Comparison of ENCODE assay signal across 27 cellular contexts in genomic region chr19:32921624-32922023, GRCh38. TPM values are rescaled to one million over a fixed set of nuclear protein-coding genes. Genes with fewer than 3 reads are reported as not detected.
DNase-seq lines count a peak whose midpoint lies in the region; ATAC-seq lines count a peak whose summit lies in the region.
"Had no signal": no experiment of that assay in that cellular context is flagged by ENCODE, and none has a peak within 500 bp of the region (broad histone marks: within the 10 kb centered on the region; RNA-seq: fewer than 3 reads in every experiment).

No MANE protein-coding gene starts in this region.

- no peak overlapping the region for H3K4me2 ChIP-seq in Karpas-422 (ENCODE audit: low read depth, low read length, poor library complexity, severe bottlenecking)

- H4K20me1 ChIP-seq in Karpas-422 (ENCODE audit: insufficient read depth, low read depth, low read length), result no peaks in the 10 kb centered on the region

- H3K27ac Mint-ChIP-seq in activated naive CD4-positive, alpha-beta T cell treated with anti-CD3 and anti-CD28 coated beads for 36 hours, result no peak overlapping the region
- H3K27ac Mint-ChIP-seq in activated naive CD8-positive, alpha-beta T cell treated with anti-CD3 and anti-CD28 coated beads, Interleukin-2, amount 50 U/mL, for 24 hours, result peak overlapping the region; percentile 13
- H3K27ac Mint-ChIP-seq: CD8-positive, alpha-beta T cell; HFFc6 had no signal

- CTCF ChIA-PET in activated naive CD4-positive, alpha-beta T cell treated with anti-CD3 and anti-CD28 coated beads for 36 hours (lab: Charles Lee), result no interaction called here

- H2AFZ ChIP-seq in Karpas-422 (ENCODE audit: low read length), result no peak overlapping the region
- H2AFZ ChIP-seq: GM23248 had no signal

- intact Hi-C loops in activated naive CD4-positive, alpha-beta T cell treated with anti-CD3 and anti-CD28 coated beads for 36 hours (cut with micrococcal nuclease), result no loop called here

- H3K4me3 Mint-ChIP-seq in activated naive CD4-positive, alpha-beta T cell treated with anti-CD3 and anti-CD28 coated beads for 36 hours, result no peak overlapping the region
- H3K4me3 Mint-ChIP-seq in activated naive CD8-positive, alpha-beta T cell treated with anti-CD3 and anti-CD28 coated beads, Interleukin-2, amount 50 U/mL, for 24 hours, result no peak overlapping the region
- H3K4me3 Mint-ChIP-seq: CD8-positive, alpha-beta T cell; H9; HFFc6 had no signal

- H3K4me1 Mint-ChIP-seq in activated naive CD4-positive, alpha-beta T cell treated with anti-CD3 and anti-CD28 coated beads for 36 hours (ENCODE audit: low read depth), result peaks cover 6% of the 10 kb centered on the region
- H3K4me1 Mint-ChIP-seq in activated naive CD8-positive, alpha-beta T cell treated with anti-CD3 and anti-CD28 coated beads, Interleukin-2, amount 50 U/mL, for 24 hours, result peaks cover 5% of the 10 kb centered on the region

- H3K4me3 ChIP-seq in Karpas-422 (ENCODE audit: low read length), result no peak overlapping the region
- H3K4me3 ChIP-seq: GM23248, K562, Peyer's patch had no signal

- H3K36me3 Mint-ChIP-seq in activated naive CD4-positive, alpha-beta T cell treated with anti-CD3 and anti-CD28 coated beads for 36 hours (ENCODE audit: low read depth), result peaks cover 14% of the 10 kb centered on the region
- peaks cover 8% of the 10 kb centered on the region for H3K36me3 Mint-ChIP-seq in activated naive CD8-positive, alpha-beta T cell treated with anti-CD3 and anti-CD28 coated beads, Interleukin-2, amount 50 U/mL, for 24 hours (ENCODE audit: low read depth)

- no peaks in the 10 kb centered on the region for H3K4me1 ChIP-seq in Karpas-422 (ENCODE audit: low read length)
- H3K4me1 ChIP-seq: Peyer's patch had no signal

- no peaks in the 10 kb centered on the region for H3K27me3 ChIP-seq in Karpas-422 (ENCODE audit: low read length)
- H3K27me3 ChIP-seq: Peyer's patch had no signal

- no peaks in the 10 kb centered on the region for H3K9me2 ChIP-seq in Karpas-422 (replicated peaks; ENCODE audit: insufficient read depth, low read length)

- no peaks in the 10 kb centered on the region for H3K27me3 Mint-ChIP-seq in activated naive CD4-positive, alpha-beta T cell treated with anti-CD3 and anti-CD28 coated beads for 36 hours (ENCODE audit: low read depth)
- no peaks in the 10 kb centered on the region for H3K27me3 Mint-ChIP-seq in activated naive CD8-positive, alpha-beta T cell treated with anti-CD3 and anti-CD28 coated beads, Interleukin-2, amount 50 U/mL, for 24 hours

- no peaks in the 10 kb centered on the region for H3K9me3 Mint-ChIP-seq in activated naive CD4-positive, alpha-beta T cell treated with anti-CD3 and anti-CD28 coated beads for 36 hours
- H3K9me3 Mint-ChIP-seq in activated naive CD8-positive, alpha-beta T cell treated with anti-CD3 and anti-CD28 coated beads, Interleukin-2, amount 50 U/mL, for 24 hours, result no peaks in the 10 kb centered on the region
- H3K9me3 Mint-ChIP-seq: CD8-positive, alpha-beta T cell; H9; HFFc6 had no signal

- no peaks in the 10 kb centered on the region for H3K79me2 ChIP-seq in Karpas-422 (ENCODE audit: low read length)

- no peaks in the 10 kb centered on the region for H3K36me3 ChIP-seq in Karpas-422 (ENCODE audit: insufficient read depth, low read length)

- no peak overlapping the region for H3K27ac ChIP-seq in Karpas-422 (ENCODE audit: low read length)
- H3K27ac ChIP-seq: GM23248, HL-60, Peyer's patch had no signal

- DNase-seq in activated CD4-positive, alpha-beta T cell treated with anti-CD3 and anti-CD28 coated beads for 48 hours, result peak; percentile 50
- DNase-seq in activated CD4-positive, alpha-beta T cell treated with anti-CD3 and anti-CD28 coated beads for 4 hours, result no peak
- peak; percentile 22 for DNase-seq in activated naive CD4-positive, alpha-beta T cell treated with anti-CD3 and anti-CD28 coated beads for 36 hours
- DNase-seq in activated naive CD4-positive, alpha-beta T cell (lab: John Stamatoyannopoulos, UW), result no peak
- peak; percentile 22 for DNase-seq in Karpas-422
- DNase-seq in activated naive CD8-positive, alpha-beta T cell treated with anti-CD3 and anti-CD28 coated beads, Interleukin-2, amount 50 U/mL, for 24 hours, result no peak
- no peak for DNase-seq in SW 1271 (lab: John Stamatoyannopoulos, UW)
- no peak for DNase-seq in GDM1 (lab: John Stamatoyannopoulos, UW)
- DNase-seq: 8988T; AML-193; C1 segment of cervical spinal cord; CD8-positive, alpha-beta T cell; DND-41; GM23248; H9; HFFc6; MM.1S; NCI-H1048; NCI-H1417 treated with DMSO at 0.1 percent for 48 hours; NCI-H187; NCI-H446; NCI-H526; Peyer's patch had no signal

- ATAC-seq in activated naive CD8-positive, alpha-beta T cell treated with anti-CD3 and anti-CD28 coated beads, Interleukin-2, amount 50 U/mL, for 24 hours, result peak; percentile 59
- ATAC-seq: CD8-positive, alpha-beta T cell; HepG2; K562 had no signal

- H3K9ac ChIP-seq in Karpas-422 (ENCODE audit: low read length), result no peak overlapping the region
- H3K9ac ChIP-seq: GM23248 had no signal

- H3K9me3 ChIP-seq in Karpas-422 (ENCODE audit: low read length), result no peaks in the 10 kb centered on the region
- H3K9me3 ChIP-seq: Peyer's patch had no signal

RNA-seq across cellular contexts. Expression of gene CEP89, which starts 50.1 kb away (rescaled TPM):
- 10 to 100 TPM; 14.6 to 15.5 TPM for total RNA-seq in activated naive CD4-positive, alpha-beta T cell treated with anti-CD3 and anti-CD28 coated beads for 36 hours
- 3.2 and 7.6 TPM in 2 replicates for total RNA-seq in Karpas-422 (2014; rRNA removed; shearing (Covaris generic); ENCODE audit: low replicate concordance)

RNA-seq across cellular contexts. Expression of gene FAAP24, which starts 50.4 kb away (rescaled TPM):
- total RNA-seq in activated naive CD4-positive, alpha-beta T cell treated with anti-CD3 and anti-CD28 coated beads for 36 hours, result 10 to 100 TPM in 1 of 2 experiments, 1 to 10 TPM in 1; 9.6 to 10.5 TPM
- 4.4 and 10.5 TPM in 2 replicates for total RNA-seq in Karpas-422 (2014; rRNA removed; shearing (Covaris generic); ENCODE audit: low replicate concordance)

RNA-seq across cellular contexts. Expression of gene SLC7A9, which starts 52.1 kb away (rescaled TPM):
- not detected for total RNA-seq in activated naive CD4-positive, alpha-beta T cell treated with anti-CD3 and anti-CD28 coated beads for 36 hours
- not detected in 2 replicates for total RNA-seq in Karpas-422 (2014; rRNA removed; shearing (Covaris generic); ENCODE audit: low replicate concordance)
- total RNA-seq: CD8-positive, alpha-beta T cell; GM23248; H9; HFFc6; K562; OCI-LY7 had no signal

Comparison
In these comparisons a context has a peak if more than half of its experiments do, and no peak if none do; other contexts are left out.
1. DNase-seq: peak in activated CD4-positive, alpha-beta T cell treated with anti-CD3 and anti-CD28 coated beads for 48 hours (single experiment), activated naive CD4-positive, alpha-beta T cell treated with anti-CD3 and anti-CD28 coated beads for 36 hours (single experiment) and Karpas-422 (single experiment); none in activated CD4-positive, alpha-beta T cell treated with anti-CD3 and anti-CD28 coated beads for 4 hours (0 of 2), activated naive CD4-positive, alpha-beta T cell (0 of 4), activated naive CD8-positive, alpha-beta T cell treated with anti-CD3 and anti-CD28 coated beads, Interleukin-2, amount 50 U/mL, for 24 hours (single experiment), SW 1271 (0 of 2) and GDM1 (single experiment).